Comparison of ENCODE assay signal across 1 cellular context in genomic region chr19:36142046-36142445, GRCh38.
TF ChIP-seq lines count a peak whose summit lies in the region.

No MANE protein-coding gene starts in this region.

TF ChIP-seq in GM12878, 131 proteins besides CTCF, POLR2A, EP300 and RAD21:
- TF ChIP-seq BCL3 (IDR thresholded peaks at IDR 0.05; ENCODE audit: borderline replicate concordance, insufficient read depth, low read depth, low read length, poor library complexity, severe bottlenecking), result no peak
- no peak for TF ChIP-seq MXI1 (IDR thresholded peaks at IDR 0.05; ENCODE audit: low read depth, low read length)
- no peak for TF ChIP-seq E4F1 (IDR thresholded peaks at IDR 0.05; ENCODE audit: borderline replicate concordance, partially characterized antibody)
- no peak for TF ChIP-seq ZNF207 (IDR thresholded peaks at IDR 0.05; ENCODE audit: borderline replicate concordance)
- no peak for TF ChIP-seq ASH2L (IDR thresholded peaks at IDR 0.05; ENCODE audit: borderline replicate concordance, low read depth)
- no peak for TF ChIP-seq LARP7 (IDR thresholded peaks at IDR 0.05)
- no peak for TF ChIP-seq GABPA (IDR thresholded peaks at IDR 0.05; ENCODE audit: low read depth)
- TF ChIP-seq SMAD5 (IDR thresholded peaks at IDR 0.05; ENCODE audit: low read depth), result no peak
- TF ChIP-seq PML (IDR thresholded peaks at IDR 0.05; ENCODE audit: low read length), result no peak
- TF ChIP-seq EZH2 (IDR thresholded peaks at IDR 0.05; ENCODE audit: borderline replicate concordance, control insufficient read depth, low read depth, low read length), result no peak
